29 cellular contexts compared by ENCODE assay signal in genomic region chr7:31729195-31729804, GRCh38. TPM values are rescaled to one million over a fixed set of nuclear protein-coding genes. Genes with fewer than 3 reads are reported as not detected.
DNase-seq lines count a peak whose midpoint lies in the region; ATAC-seq and TF ChIP-seq lines count a peak whose summit lies in the region.
"Had no signal": no experiment of that assay in that cellular context is flagged by ENCODE, and none has a peak within 500 bp of the region (broad histone marks: within the 10 kb centered on the region; RNA-seq: fewer than 3 reads in every experiment).

No MANE protein-coding gene starts in this region.

- peak in 1 of 2 donors; percentile 3 for TF ChIP-seq CTCF in mammary epithelial cell (conservative IDR thresholded peaks at IDR 0.05 in 1 of 2, IDR thresholded peaks at IDR 0.05 in 1 of 2; ENCODE audit: extremely low read depth in 1 of 2, insufficient read depth in 1 of 2, low read depth in 1 of 2, low read length in 2 of 2)
- TF ChIP-seq CTCF in breast epithelium (IDR thresholded peaks at IDR 0.05) = no peak
- peak; percentile 12; the same call in 1 of the 2 replicates for TF ChIP-seq CTCF in Panc1 (IDR thresholded peaks at IDR 0.05)
- TF ChIP-seq CTCF in glutamatergic neuron (IDR thresholded peaks at IDR 0.05; ENCODE audit: partially characterized antibody, unreplicated experiment) = peak; percentile 19
- TF ChIP-seq CTCF in mucosa of descending colon (IDR thresholded peaks at IDR 0.05) = no peak

- WGBS in mammary epithelial cell (ENCODE audit: low coverage, missing lambda C conversion rate) = 71% methylated on average over 3 of the region's 3 CpGs
- WGBS in trophoblast cell (ENCODE audit: extremely low coverage, insufficient coverage, insufficient read length) = no CpG with 5 or more reads among the region's 3 CpGs

- H3K4me2 ChIP-seq in mammary epithelial cell (ENCODE audit: insufficient read depth, low read depth, low read length) (no peak overlapping the region), trophoblast cell (ENCODE audit: low read length) (no peak overlapping the region)

- no peak overlapping the region for H4K12ac ChIP-seq in trophoblast cell (ENCODE audit: low read depth, low read length)

- ATAC-seq in Panc1 (no peak), mucosa of descending colon (no peak)
- ATAC-seq: heart left ventricle; K562; natural killer cell treated with Interleukin-12 subunit alpha and Interleukin-12 subunit beta and Interleukin-15 and Interleukin-18, amount 100 ng/mL, for 72 hours had no signal

- POLR2A ChIA-PET in Panc1 (lab: Charles Lee) = no interaction called here

- no peak overlapping the region for H2BK5ac ChIP-seq in trophoblast cell (ENCODE audit: low read depth, low read length, poor library complexity)

- no peak overlapping the region for H3K9ac ChIP-seq in mammary epithelial cell (ENCODE audit: insufficient read depth, low read length)
- no peak overlapping the region for H3K9ac ChIP-seq in trophoblast cell (ENCODE audit: low read length)

- H3K9me3 ChIP-seq in mammary epithelial cell (replicated peaks; ENCODE audit: insufficient read depth, low read length) (no peaks in the 10 kb centered on the region), breast epithelium (no peaks in the 10 kb centered on the region), Panc1 (ENCODE audit: control insufficient read depth, insufficient read depth, low read depth, low read length) (no peaks in the 10 kb centered on the region), mucosa of descending colon (no peaks in the 10 kb centered on the region), trophoblast cell (ENCODE audit: insufficient read depth, low read depth, low read length) (no peaks in the 10 kb centered on the region)
- H3K9me3 ChIP-seq: heart left ventricle, SJCRH30, uterus had no signal

- H3K79me2 ChIP-seq in mammary epithelial cell (ENCODE audit: insufficient read depth, low read length) = no peaks in the 10 kb centered on the region
- no peaks in the 10 kb centered on the region for H3K79me2 ChIP-seq in trophoblast cell (ENCODE audit: control insufficient read depth, insufficient read depth, low read length, poor library complexity)

- H2AFZ ChIP-seq in mammary epithelial cell (ENCODE audit: low read depth, low read length) = no peak overlapping the region
- H2AFZ ChIP-seq in trophoblast cell (ENCODE audit: insufficient read depth, low read length, poor library complexity) = no peak overlapping the region

- H3K27me3 Mint-ChIP-seq in glutamatergic neuron (ENCODE audit: unreplicated experiment) = peaks cover 3% of the 10 kb centered on the region
- H3K27me3 Mint-ChIP-seq: activated CD4-positive, alpha-beta memory T cell treated with anti-CD3 and anti-CD28 coated beads for 36 hours; CD4-positive, alpha-beta T cell; natural killer cell treated with Interleukin-12 subunit alpha and Interleukin-12 subunit beta and Interleukin-15 and Interleukin-18, amount 100 ng/mL, for 72 hours had no signal

- no peak overlapping the region for H4K8ac ChIP-seq in trophoblast cell (ENCODE audit: low read depth, low read length)

- H3K36me3 ChIP-seq in mammary epithelial cell (ENCODE audit: insufficient read depth, low read length) = no peaks in the 10 kb centered on the region
- H3K36me3 ChIP-seq in breast epithelium = no peaks in the 10 kb centered on the region
- no peaks in the 10 kb centered on the region for H3K36me3 ChIP-seq in Panc1 (ENCODE audit: control insufficient read depth, insufficient read depth, low read length)
- H3K36me3 ChIP-seq in mucosa of descending colon (ENCODE audit: low read depth) = no peaks in the 10 kb centered on the region
- no peaks in the 10 kb centered on the region for H3K36me3 ChIP-seq in trophoblast cell (ENCODE audit: control insufficient read depth in 1 of 2, insufficient read depth in 2 of 2, low read length in 2 of 2)
- H3K36me3 ChIP-seq: heart left ventricle, SJCRH30, uterus had no signal

- H3K23ac ChIP-seq in trophoblast cell (ENCODE audit: low read length) = no peak overlapping the region

- BruUV-seq in mammary epithelial cell (replicated peaks; lab: Mats Ljungman, UMichigan) = no TSS peak
- no TSS peak for BruUV-seq in Panc1 (replicated peaks; lab: Mats Ljungman, UMichigan)

- peaks cover 12% of the 10 kb centered on the region for H3K4me1 ChIP-seq in mammary epithelial cell (ENCODE audit: insufficient read depth, low read length)
- H3K4me1 ChIP-seq in breast epithelium = no peaks in the 10 kb centered on the region
- H3K4me1 ChIP-seq in Panc1 (ENCODE audit: control insufficient read depth, insufficient read depth, low read length) = no peaks in the 10 kb centered on the region
- no peaks in the 10 kb centered on the region for H3K4me1 ChIP-seq in mucosa of descending colon (ENCODE audit: low read depth)
- no peaks in the 10 kb centered on the region for H3K4me1 ChIP-seq in trophoblast cell (ENCODE audit: control insufficient read depth in 1 of 2, insufficient read depth in 2 of 2, low read length in 2 of 2)
- H3K4me1 ChIP-seq: heart left ventricle, SJCRH30, uterus had no signal

- no peak overlapping the region for H2AK5ac ChIP-seq in trophoblast cell (ENCODE audit: low read length)

- no peak overlapping the region for H3K14ac ChIP-seq in trophoblast cell (ENCODE audit: low read length)

- CTCF ChIA-PET in mammary epithelial cell (lab: Charles Lee; ENCODE audit: low non-redundant PET) (interaction anchor here (1.0 kb wide), 1 partner anchor 475 kb away, joined by 3 read pairs; no protein-coding TSS in a partner anchor), Panc1 (lab: Charles Lee) (interaction anchor here (0.5 kb wide), 1 partner anchor 837 kb away, joined by 3 read pairs; no protein-coding TSS in a partner anchor)

- no peak overlapping the region for H3K18ac ChIP-seq in trophoblast cell (ENCODE audit: low read length)

- no peaks in the 10 kb centered on the region for H4K20me1 ChIP-seq in mammary epithelial cell (ENCODE audit: insufficient read depth, low read length)

- H3K4ac ChIP-seq in trophoblast cell (ENCODE audit: low read depth, low read length) = no peak overlapping the region

- H2BK12ac ChIP-seq in trophoblast cell (ENCODE audit: low read length) = no peak overlapping the region

- H3K27ac ChIP-seq in mammary epithelial cell (ENCODE audit: insufficient read depth, low read depth, low read length) (no peak overlapping the region), breast epithelium (no peak overlapping the region), Panc1 (ENCODE audit: low read length) (no peak overlapping the region), trophoblast cell (ENCODE audit: low read depth, low read length) (no peak overlapping the region)
- H3K27ac ChIP-seq: heart left ventricle, SJCRH30, uterus had no signal

- dilution Hi-C loops in mammary epithelial cell (cut with HindIII; ENCODE audit: low sequenced_read_pairs) = loop anchor here (5.0 to 25.0 kb wide), 2 partner anchors 72 to 592 kb away; no protein-coding TSS in a partner anchor

- intact Hi-C loops in mammary epithelial cell (cut with micrococcal nuclease) (no loop called here), breast epithelium (cut with DNase I; ENCODE audit: low total_unique reads) (no loop called here), Panc1 (cut with micrococcal nuclease; ENCODE audit: unreplicated experiment) (no loop called here), mucosa of descending colon (cut with DNase I, micrococcal nuclease) (no loop called here)

- H3K4me3 Mint-ChIP-seq in glutamatergic neuron (ENCODE audit: unreplicated experiment) = no peak overlapping the region
- H3K4me3 Mint-ChIP-seq: activated CD4-positive, alpha-beta memory T cell treated with anti-CD3 and anti-CD28 coated beads for 36 hours; CD4-positive, alpha-beta T cell; natural killer cell treated with Interleukin-12 subunit alpha and Interleukin-12 subunit beta and Interleukin-15 and Interleukin-18, amount 100 ng/mL, for 72 hours had no signal

- H3K27ac Mint-ChIP-seq in glutamatergic neuron (ENCODE audit: unreplicated experiment) = no peak overlapping the region
- H3K27ac Mint-ChIP-seq: activated CD4-positive, alpha-beta memory T cell treated with anti-CD3 and anti-CD28 coated beads for 36 hours; CD4-positive, alpha-beta T cell; natural killer cell treated with Interleukin-12 subunit alpha and Interleukin-12 subunit beta and Interleukin-15 and Interleukin-18, amount 100 ng/mL, for 72 hours; progenitor cell of endocrine pancreas had no signal

- no peak for TF ChIP-seq POLR2A in breast epithelium (IDR thresholded peaks at IDR 0.05)

- in situ Hi-C loops in mammary epithelial cell (cut with MboI; ENCODE audit: low sequenced_read_pairs in 2 of 2) (loop anchor here (25.0 kb wide), 2 partner anchors 608 to 758 kb away; partner anchors contain the start of genes AVL9 (in 1 of the 2) and LSM5 (in 1 of the 2)), Panc1 (cut with HindIII; ENCODE audit: low pct_unique_long_range_greater_than_20kb, low sequenced_read_pairs) (no loop called here)

- H2BK120ac ChIP-seq in trophoblast cell (ENCODE audit: insufficient read depth, low read length, poor library complexity) = no peak overlapping the region

- H3K79me1 ChIP-seq in trophoblast cell (ENCODE audit: low read length) = no peaks in the 10 kb centered on the region

- DNase-seq in mammary epithelial cell (peak; percentile 57), breast epithelium (ENCODE audit: low spot score in 2 of 2) (no peak), Panc1 (ENCODE audit: low read depth, low spot score) (no peak), glutamatergic neuron (no peak), mucosa of descending colon (no peak), GM19238 (ENCODE audit: insufficient read length, low spot score) (no peak), trophoblast cell (no peak)
- DNase-seq in activated CD8-positive, alpha-beta memory T cell treated with anti-CD3 and anti-CD28 coated beads for 24 hours = no peak
- DNase-seq: ACHN; activated CD4-positive, alpha-beta memory T cell treated with anti-CD3 and anti-CD28 coated beads for 36 hours; activated naive CD4-positive, alpha-beta T cell treated with Interleukin-2 at 50 U/mL for 16 hours; activated T-cell treated with anti-CD3 and anti-CD28 coated beads, Interleukin-2, amount 50 U/mL, for 1 hour; anterior cingulate cortex; CD4-positive, alpha-beta T cell; DMS79; effector CD8-positive, alpha-beta T cell; heart left ventricle; NCI-H1105; NCI-H2107; NCI-H69; OCI-M1; SJCRH30; stimulated activated CD4-positive, alpha-beta T cell treated with anti-CD3 and anti-CD28 coated beads, Interleukin-4, amount 100 ng/mL, for 4 hours; uterus had no signal

- no peak overlapping the region for H4K91ac ChIP-seq in trophoblast cell (ENCODE audit: low read depth, low read length)

- H3K4me3 ChIP-seq in mammary epithelial cell (replicated peaks in 1 of 3; ENCODE audit: insufficient read depth in 1 of 3, low read depth in 2 of 3, low read length in 3 of 3) (no peak overlapping the region), breast epithelium (no peak overlapping the region), Panc1 (ENCODE audit: low read depth in 2 of 2, low read length in 2 of 2) (no peak overlapping the region), mucosa of descending colon (no peak overlapping the region), trophoblast cell (ENCODE audit: low read depth, low read length) (no peak overlapping the region)
- H3K4me3 ChIP-seq: heart left ventricle, K562, SJCRH30, uterus had no signal

- peaks cover 2% of the 10 kb centered on the region for H3K9me3 Mint-ChIP-seq in glutamatergic neuron (ENCODE audit: unreplicated experiment)
- H3K9me3 Mint-ChIP-seq: activated CD4-positive, alpha-beta memory T cell treated with anti-CD3 and anti-CD28 coated beads for 36 hours; CD4-positive, alpha-beta T cell; natural killer cell treated with Interleukin-12 subunit alpha and Interleukin-12 subunit beta and Interleukin-15 and Interleukin-18, amount 100 ng/mL, for 72 hours had no signal

- H3K27me3 ChIP-seq in mammary epithelial cell (ENCODE audit: insufficient read depth, low read length) (no peaks in the 10 kb centered on the region), breast epithelium (no peaks in the 10 kb centered on the region), Panc1 (ENCODE audit: control insufficient read depth, insufficient read depth, low read length) (no peaks in the 10 kb centered on the region), trophoblast cell (ENCODE audit: insufficient read depth, low read length) (no peaks in the 10 kb centered on the region)
- H3K27me3 ChIP-seq: heart left ventricle, uterus had no signal

- H3K36me3 Mint-ChIP-seq in glutamatergic neuron (ENCODE audit: unreplicated experiment) = no peaks in the 10 kb centered on the region
- H3K36me3 Mint-ChIP-seq: activated CD4-positive, alpha-beta memory T cell treated with anti-CD3 and anti-CD28 coated beads for 36 hours; natural killer cell treated with Interleukin-12 subunit alpha and Interleukin-12 subunit beta and Interleukin-15 and Interleukin-18, amount 100 ng/mL, for 72 hours had no signal

- H3K4me1 Mint-ChIP-seq in glutamatergic neuron (ENCODE audit: low read depth, unreplicated experiment) = peaks cover 14% of the 10 kb centered on the region

RNA-seq across cellular contexts. Expression of gene PPP1R17, which starts 42.3 kb away (rescaled TPM):
- not detected for total RNA-seq in mammary epithelial cell
- polyA plus RNA-seq in mammary epithelial cell = not detected
- not detected for polyA minus RNA-seq in mammary epithelial cell
- not detected for total RNA-seq in breast epithelium
- not detected for total RNA-seq in Panc1 (2021; ENCODE audit: unreplicated experiment)
- not detected for polyA plus RNA-seq in Panc1 (2012; ENCODE audit: insufficient read length)
- 657 TPM for total RNA-seq in glutamatergic neuron (ENCODE audit: unreplicated experiment)
- not detected for total RNA-seq in mucosa of descending colon
- polyA plus RNA-seq in trophoblast cell (2013) = not detected in 2 replicates
- total RNA-seq: activated CD4-positive, alpha-beta memory T cell treated with anti-CD3 and anti-CD28 coated beads for 36 hours; CD4-positive, alpha-beta T cell; K562; mesenteric fat pad; natural killer cell treated with Interleukin-12 subunit alpha and Interleukin-12 subunit beta and Interleukin-15 and Interleukin-18, amount 100 ng/mL, for 72 hours; SJCRH30; T-helper 2 cell treated with Interferon-gamma antibody and Interleukin-4, amounts not matched to agents 100 ng/mL and 5 ng/mL, for 36 hours; uterus had no signal
- polyA plus RNA-seq: heart left ventricle, K562 had no signal

Comparison
In these comparisons a context has a peak if more than half of its experiments do, and no peak if none do; other contexts are left out.
1. CTCF ChIP-seq: peak in Panc1 (single experiment) and glutamatergic neuron (single experiment); none in breast epithelium (0 of 3) and mucosa of descending colon (single experiment).
2. RNA of gene PPP1R17, which starts 42.3 kb away (total RNA-seq): 657 TPM in glutamatergic neuron (single experiment); not detected in mammary epithelial cell, not detected in breast epithelium, not detected in Panc1 (single experiment) and not detected in mucosa of descending colon; every median in the first group is over 100 times any median in the second.